38 cellular contexts compared by ENCODE assay signal in genomic region chr22:47342446-47342845, GRCh38.
"Had no signal": no experiment of that assay in that cellular context is flagged by ENCODE, and none has a peak within 500 bp of the region (broad histone marks: within the 10 kb centered on the region; RNA-seq: fewer than 3 reads in every experiment).

No MANE protein-coding gene starts in this region.

- H3K36me3 Mint-ChIP-seq: activated naive CD4-positive, alpha-beta T cell treated with anti-CD3 and anti-CD28 coated beads, Interleukin-2, amount 10 ng/mL, durations not matched to agents 7 days and 5 days; activated naive CD4-positive, alpha-beta T cell treated with anti-CD3 and anti-CD28 coated beads, Interleukin-2, amount 50 U/mL, for 24 hours; activated naive CD4-positive, alpha-beta T cell treated with anti-CD3 and anti-CD28 coated beads, Interleukin-2, amount 50 U/mL, for 72 hours; activated naive CD8-positive, alpha-beta T cell; activated naive CD8-positive, alpha-beta T cell treated with anti-CD3 and anti-CD28 coated beads for 36 hours; activated naive CD8-positive, alpha-beta T cell treated with anti-CD3 and anti-CD28 coated beads, Interleukin-2, amount 10 ng/mL, durations not matched to agents 7 days and 5 days; brain had no signal

- H3K27ac Mint-ChIP-seq: activated naive CD4-positive, alpha-beta T cell treated with anti-CD3 and anti-CD28 coated beads for 36 hours; activated naive CD4-positive, alpha-beta T cell treated with anti-CD3 and anti-CD28 coated beads, Interleukin-2, amount 10 ng/mL, durations not matched to agents 7 days and 5 days; activated naive CD4-positive, alpha-beta T cell treated with anti-CD3 and anti-CD28 coated beads, Interleukin-2, amount 50 U/mL, for 24 hours; activated naive CD4-positive, alpha-beta T cell treated with anti-CD3 and anti-CD28 coated beads, Interleukin-2, amount 50 U/mL, for 72 hours; activated naive CD8-positive, alpha-beta T cell; activated naive CD8-positive, alpha-beta T cell treated with anti-CD3 and anti-CD28 coated beads for 36 hours; activated naive CD8-positive, alpha-beta T cell treated with anti-CD3 and anti-CD28 coated beads, Interleukin-2, amount 10 ng/mL, durations not matched to agents 7 days and 5 days; activated naive CD8-positive, alpha-beta T cell treated with anti-CD3 and anti-CD28 coated beads, Interleukin-2, amount 50 U/mL, for 24 hours; activated T-cell treated with anti-CD3 and anti-CD28 coated beads, Interleukin-2, amount 50 U/mL, for 24 hours; activated T-cell treated with anti-CD3 and anti-CD28 coated beads, Interleukin-2, amount 50 U/mL, for 72 hours; activated T-helper 1 cell treated with anti-CD3 and anti-CD28 coated beads, Interleukin-12 subunit alpha, Interleukin-12 subunit beta, Interleukin-2, Interleukin-4 antibody, amounts not matched to agents 30 ng/mL and 10 ng/mL and 1 ng/mL, durations not matched to agents 14 hours and 24 hours and 36 hours; activated T-helper 17 cell treated with anti-CD3 and anti-CD28 coated beads, Interleukin-2, amount 50 U/mL, for 72 hours; activated T-helper 2 cell treated with anti-CD3 and anti-CD28 coated beads, Interferon-gamma antibody, Interleukin-2, Interleukin-4, amounts not matched to agents 10 μg/mL and 5 μg/mL and 100 μg/mL, durations not matched to agents 14 hours and 24 hours and 36 hours; brain had no signal

- H3K4me1 ChIP-seq: adrenal gland, ascending aorta, body of pancreas, breast epithelium had no signal

- H3K27me3 ChIP-seq: adrenal gland, ascending aorta, body of pancreas, brain microvascular endothelial cell, cardiac muscle cell had no signal

- H3K9me3 ChIP-seq: adrenal gland, ascending aorta, body of pancreas, breast epithelium had no signal

- H3K27me3 Mint-ChIP-seq: activated naive CD8-positive, alpha-beta T cell treated with anti-CD3 and anti-CD28 coated beads, Interleukin-2, amount 10 ng/mL, durations not matched to agents 7 days and 5 days had no signal

- H3K4me3 Mint-ChIP-seq: activated naive CD4-positive, alpha-beta T cell treated with anti-CD3 and anti-CD28 coated beads for 36 hours; activated naive CD4-positive, alpha-beta T cell treated with anti-CD3 and anti-CD28 coated beads, Interleukin-2, amount 10 ng/mL, durations not matched to agents 7 days and 5 days; activated naive CD4-positive, alpha-beta T cell treated with anti-CD3 and anti-CD28 coated beads, Interleukin-2, amount 50 U/mL, for 24 hours; activated naive CD8-positive, alpha-beta T cell; activated naive CD8-positive, alpha-beta T cell treated with anti-CD3 and anti-CD28 coated beads for 36 hours; activated naive CD8-positive, alpha-beta T cell treated with anti-CD3 and anti-CD28 coated beads, Interleukin-2, amount 10 ng/mL, durations not matched to agents 7 days and 5 days; activated naive CD8-positive, alpha-beta T cell treated with anti-CD3 and anti-CD28 coated beads, Interleukin-2, amount 50 U/mL, for 24 hours; activated T-cell treated with anti-CD3 and anti-CD28 coated beads, Interleukin-2, amount 50 U/mL, for 24 hours; activated T-cell treated with anti-CD3 and anti-CD28 coated beads, Interleukin-2, amount 50 U/mL, for 4 hours; activated T-cell treated with anti-CD3 and anti-CD28 coated beads, Interleukin-2, amount 50 U/mL, for 72 hours; activated T-helper 1 cell treated with anti-CD3 and anti-CD28 coated beads, Interleukin-12 subunit alpha, Interleukin-12 subunit beta, Interleukin-2, Interleukin-4 antibody, amounts not matched to agents 30 ng/mL and 10 ng/mL and 1 ng/mL, durations not matched to agents 14 hours and 24 hours and 36 hours; activated T-helper 17 cell treated with anti-CD3 and anti-CD28 coated beads, Interleukin-2, amount 50 U/mL, for 72 hours; brain; central memory CD8-positive, alpha-beta T cell had no signal

- H3K4me1 Mint-ChIP-seq: activated naive CD4-positive, alpha-beta T cell treated with anti-CD3 and anti-CD28 coated beads, Interleukin-2, amount 10 ng/mL, durations not matched to agents 7 days and 5 days; activated naive CD4-positive, alpha-beta T cell treated with anti-CD3 and anti-CD28 coated beads, Interleukin-2, amount 50 U/mL, for 24 hours; activated naive CD8-positive, alpha-beta T cell treated with anti-CD3 and anti-CD28 coated beads for 36 hours; activated naive CD8-positive, alpha-beta T cell treated with anti-CD3 and anti-CD28 coated beads, Interleukin-2, amount 10 ng/mL, durations not matched to agents 7 days and 5 days; activated naive CD8-positive, alpha-beta T cell treated with anti-CD3 and anti-CD28 coated beads, Interleukin-2, amount 50 U/mL, for 24 hours; activated T-helper 17 cell treated with anti-CD3 and anti-CD28 coated beads, Interleukin-2, amount 50 U/mL, for 72 hours; brain; central memory CD8-positive, alpha-beta T cell had no signal

- H3K36me3 ChIP-seq: adrenal gland, ascending aorta, brain microvascular endothelial cell, breast epithelium, cardiac muscle cell had no signal

- H3K9me3 Mint-ChIP-seq: activated naive CD4-positive, alpha-beta T cell treated with anti-CD3 and anti-CD28 coated beads, Interleukin-2, amount 50 U/mL, for 24 hours; activated naive CD4-positive, alpha-beta T cell treated with anti-CD3 and anti-CD28 coated beads, Interleukin-2, amount 50 U/mL, for 72 hours; activated naive CD8-positive, alpha-beta T cell treated with anti-CD3 and anti-CD28 coated beads for 36 hours; activated naive CD8-positive, alpha-beta T cell treated with anti-CD3 and anti-CD28 coated beads, Interleukin-2, amount 50 U/mL, for 24 hours; activated T-cell treated with anti-CD3 and anti-CD28 coated beads, Interleukin-2, amount 50 U/mL, for 24 hours; activated T-cell treated with anti-CD3 and anti-CD28 coated beads, Interleukin-2, amount 50 U/mL, for 4 hours; activated T-cell treated with anti-CD3 and anti-CD28 coated beads, Interleukin-2, amount 50 U/mL, for 72 hours; activated T-helper 1 cell treated with anti-CD3 and anti-CD28 coated beads, Interleukin-12 subunit alpha, Interleukin-12 subunit beta, Interleukin-2, Interleukin-4 antibody, amounts not matched to agents 30 ng/mL and 10 ng/mL and 1 ng/mL, durations not matched to agents 14 hours and 24 hours and 36 hours; activated T-helper 17 cell treated with anti-CD3 and anti-CD28 coated beads, Interleukin-2, amount 50 U/mL, for 72 hours; activated T-helper 2 cell treated with anti-CD3 and anti-CD28 coated beads, Interferon-gamma antibody, Interleukin-2, Interleukin-4, amounts not matched to agents 10 μg/mL and 5 μg/mL and 100 μg/mL, durations not matched to agents 14 hours and 24 hours and 36 hours; central memory CD8-positive, alpha-beta T cell had no signal

- H3K4me3 ChIP-seq: adrenal gland, ascending aorta, body of pancreas, breast epithelium, cardiac muscle cell had no signal

- H3K27ac ChIP-seq: adrenal gland, ascending aorta, body of pancreas, brain microvascular endothelial cell, breast epithelium, cardiac muscle cell had no signal

- DNase-seq: activated effector memory CD4-positive, alpha-beta T cell treated with anti-CD3 and anti-CD28 coated beads, Interleukin-2, amount 50 U/mL, for 16 hours; activated effector memory CD4-positive, alpha-beta T cell treated with Interleukin-2 at 50 U/mL for 16 hours; activated gamma-delta T cell; activated gamma-delta T cell treated with Interleukin-2 at 50 U/mL for 16 hours; activated naive CD4-positive, alpha-beta T cell; activated naive CD4-positive, alpha-beta T cell treated with anti-CD3 and anti-CD28 coated beads for 36 hours; activated naive CD4-positive, alpha-beta T cell treated with anti-CD3 and anti-CD28 coated beads, Interleukin-2, amount 10 ng/mL, durations not matched to agents 7 days and 5 days; activated naive CD4-positive, alpha-beta T cell treated with anti-CD3 and anti-CD28 coated beads, Interleukin-2, amount 50 U/mL, for 16 hours; activated naive CD4-positive, alpha-beta T cell treated with Interleukin-2 at 50 U/mL for 16 hours; activated naive CD8-positive, alpha-beta T cell treated with anti-CD3 and anti-CD28 coated beads for 36 hours; activated naive CD8-positive, alpha-beta T cell treated with anti-CD3 and anti-CD28 coated beads, Interleukin-2, amount 10 ng/mL, durations not matched to agents 7 days and 5 days; activated naive CD8-positive, alpha-beta T cell treated with anti-CD3 and anti-CD28 coated beads, Interleukin-2, amount 50 U/mL, for 24 hours; activated T-cell treated with anti-CD3 and anti-CD28 coated beads, Interleukin-2, amount 50 U/mL, for 1 hour; activated T-cell treated with anti-CD3 and anti-CD28 coated beads, Interleukin-2, amount 50 U/mL, for 24 hours; activated T-cell treated with anti-CD3 and anti-CD28 coated beads, Interleukin-2, amount 50 U/mL, for 4 hours; activated T-cell treated with anti-CD3 and anti-CD28 coated beads, Interleukin-2, amount 50 U/mL, for 48 hours; activated T-cell treated with anti-CD3 and anti-CD28 coated beads, Interleukin-2, amount 50 U/mL, for 72 hours; amniotic stem cell; amygdala; anterior cingulate cortex; aorta; body of pancreas; brain microvascular endothelial cell; caudate nucleus; central memory CD4-positive, alpha-beta T cell; cerebellar nuclear complex had no signal
